In the genomic region with DNA sequence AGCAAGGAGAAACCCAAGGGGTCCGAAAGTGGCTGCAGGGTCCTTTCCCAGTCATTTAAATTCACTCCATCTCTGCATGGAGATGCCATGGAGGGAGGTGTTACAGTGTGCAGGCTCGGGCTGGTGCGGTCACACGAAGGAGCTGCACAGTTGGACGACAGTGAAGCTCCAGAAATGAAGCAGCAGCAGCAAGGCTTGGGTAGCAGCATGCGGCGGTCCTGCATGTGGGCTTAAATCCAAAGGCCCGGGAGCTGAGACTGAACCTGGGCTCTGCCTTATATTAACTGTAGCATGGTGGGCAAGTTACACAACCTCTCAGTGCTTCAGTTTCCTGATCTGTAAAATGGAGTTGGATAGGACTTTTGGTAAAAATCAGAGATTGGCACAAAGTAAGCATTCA, we compare ENCODE assay signal across 18 cellular contexts.
"Had no signal": no experiment of that assay in that cellular context is flagged by ENCODE, and none has a peak within 500 bp of the region (broad histone marks: within the 10 kb centered on the region; RNA-seq: fewer than 3 reads in every experiment).

No MANE protein-coding gene starts in this region.

- DNase-seq: colonic mucosa; cortex of kidney; dermis blood vessel endothelial cell; effector CD4-positive, alpha-beta T cell; effector CD8-positive, alpha-beta T cell; effector memory CD4-positive, alpha-beta T cell; effector memory CD8-positive, alpha-beta T cell; endodermal cell; erythroblast; esophagus squamous epithelium; foreskin fibroblast; foreskin keratinocyte; foreskin melanocyte; gastrocnemius medialis; glutamatergic neuron; head of caudate nucleus; heart left ventricle; heart right ventricle had no signal
